Comparison of ENCODE assay signal across 8 cellular contexts in genomic region chr12:53047221-53048032, GRCh38. TPM values are rescaled to one million over a fixed set of nuclear protein-coding genes. Genes with fewer than 3 reads are reported as not detected.
DNase-seq lines count a peak whose midpoint lies in the region; ATAC-seq and TF ChIP-seq lines count a peak whose summit lies in the region.

No MANE protein-coding gene starts in this region.

- POLR2A ChIA-PET in CD4-positive, alpha-beta memory T cell (lab: Charles Lee; ENCODE audit: partially characterized antibody), result interaction anchor here (1.0 to 4.6 kb wide), 11 partner anchors 9 to 453 kb away, joined by 3 to 22 read pairs (median 6); partner anchors contain the start of genes EIF4B, IGFBP6, SOAT2 and SPRYD3
- POLR2A ChIA-PET in T-cell (lab: Charles Lee), result interaction anchor here (0.6 kb wide), 3 partner anchors 42 to 626 kb away, joined by 4 to 5 read pairs (median 5); no protein-coding TSS in a partner anchor

- peak overlapping the region in 7 of 8 donors; percentile 45 to 66 (median 58) for H3K4me3 Mint-ChIP-seq in CD4-positive, alpha-beta memory T cell
- H3K4me3 Mint-ChIP-seq in T-cell, result peak overlapping the region; percentile 51 to 91 (median 54)

- peaks cover 14% of the 10 kb centered on the region for H3K4me1 ChIP-seq in CD4-positive, alpha-beta memory T cell (ENCODE audit: insufficient read depth, low read length)

- peak; percentile 79 to 87 (median 82) for ATAC-seq in T-cell (replicated peaks in 1 of 4)

- H3K9me3 ChIP-seq in CD4-positive, alpha-beta memory T cell (ENCODE audit: control insufficient read depth in 1 of 2, low read length in 2 of 2), result no peaks in the 10 kb centered on the region

- H3K27ac ChIP-seq in CD4-positive, alpha-beta memory T cell (ENCODE audit: low read depth, low read length), result peak overlapping the region; percentile 69
- peak overlapping the region; percentile 100 for H3K27ac ChIP-seq in angular gyrus (ENCODE audit: low read depth, low read length)

- peaks cover 5 to 19% (median 12%) of the 10 kb centered on the region in 4 donors for H3K4me1 Mint-ChIP-seq in CD4-positive, alpha-beta memory T cell
- peaks cover 11 to 20% (median 14%) of the 10 kb centered on the region in 3 donors for H3K4me1 Mint-ChIP-seq in T-cell

- H3K4me3 ChIP-seq in CD4-positive, alpha-beta memory T cell (ENCODE audit: low read length in 2 of 2), result no peak overlapping the region

- no peaks in the 10 kb centered on the region for H3K27me3 Mint-ChIP-seq in CD4-positive, alpha-beta memory T cell
- no peaks in the 10 kb centered on the region for H3K27me3 Mint-ChIP-seq in T-cell

- intact Hi-C loops in CD4-positive, alpha-beta memory T cell (cut with micrococcal nuclease), result loop anchor here (2.0 kb wide), 1 partner anchor 41 kb away; the partner anchor contains the start of gene EIF4B

- H3K27ac Mint-ChIP-seq in CD4-positive, alpha-beta memory T cell, result peak overlapping the region; percentile 25 to 97 (median 68)
- H3K27ac Mint-ChIP-seq in T-cell, result peak overlapping the region; percentile 55 to 82

- H3K9me3 Mint-ChIP-seq in CD4-positive, alpha-beta memory T cell, result peaks cover 0 to 2% (median 0%) of the 10 kb centered on the region in 8 donors
- no peaks in the 10 kb centered on the region for H3K9me3 Mint-ChIP-seq in T-cell

- TF ChIP-seq CTCF in GM20000 (IDR thresholded peaks at IDR 0.05; ENCODE audit: extremely low read depth, missing control alignments), result peak; percentile 81

- CTCF ChIA-PET in CD4-positive, alpha-beta memory T cell (lab: Charles Lee; ENCODE audit: partially characterized antibody), result interaction anchor here (1.0 to 2.3 kb wide), 15 partner anchors 8 to 276 kb away, joined by 3 to 13 read pairs (median 4); partner anchors contain the start of genes AAAS, EIF4B, SOAT2 and SPRYD3
- CTCF ChIA-PET in T-cell (lab: Charles Lee), result interaction anchor here (0.5 to 1.1 kb wide), 5 partner anchors 9 to 32 kb away, joined by 3 to 7 read pairs (median 3); partner anchors contain the start of gene SPRYD3 (in 1 of the 2)

- no peaks in the 10 kb centered on the region for H3K27me3 ChIP-seq in CD4-positive, alpha-beta memory T cell (ENCODE audit: insufficient read depth, low read length)

- H3K36me3 ChIP-seq in CD4-positive, alpha-beta memory T cell (ENCODE audit: insufficient read depth, low read length), result peaks cover 2% of the 10 kb centered on the region

- peaks cover under 1 to 4% of the 10 kb centered on the region in 2 donors for H3K36me3 Mint-ChIP-seq in CD4-positive, alpha-beta memory T cell
- H3K36me3 Mint-ChIP-seq in T-cell, result no peaks in the 10 kb centered on the region

- DNase-seq in CD4-positive, alpha-beta memory T cell, result peak; percentile 65 to 82 (median 73)
- peak; percentile 95 for DNase-seq in GM20000 (ENCODE audit: low spot score)
- peak; percentile 78 for DNase-seq in HuH-7 (ENCODE audit: low spot score)
- DNase-seq in T-cell, result peak in 33 of 34 experiments; percentile 24 to 77 (median 53)
- peak; percentile 85 for DNase-seq in hepatic stellate cell (ENCODE audit: low spot score)
- DNase-seq in retina, result peak; percentile 82
- DNase-seq in NCI-H446 treated with DMSO at 0.1 percent for 48 hours (lab: John Stamatoyannopoulos, UW), result no peak

RNA-seq across cellular contexts. Expression of gene TNS2, which starts 2.4 kb away (rescaled TPM):
- total RNA-seq in CD4-positive, alpha-beta memory T cell, result 1 to 10 TPM; 6.3 to 7.2 TPM
- polyA plus RNA-seq in CD4-positive, alpha-beta memory T cell, result under 1 TPM; 0.27 to 0.45 TPM
- 1 to 10 TPM; 2.5 to 5.1 (median 3.0) TPM for total RNA-seq in T-cell

RNA-seq across cellular contexts. Expression of gene SPRYD3, which starts 31.8 kb away (rescaled TPM):
- 10 to 100 TPM; 54.3 to 59.3 TPM for total RNA-seq in CD4-positive, alpha-beta memory T cell
- 10 to 100 TPM; 54.2 to 71.7 TPM for polyA plus RNA-seq in CD4-positive, alpha-beta memory T cell
- total RNA-seq in T-cell, result 10 to 100 TPM; 29.3 to 65.0 (median 58.2) TPM

RNA-seq across cellular contexts. Expression of gene EIF4B, which starts 41.2 kb away (rescaled TPM):
- 100 to 1,000 TPM; 730 to 777 TPM for total RNA-seq in CD4-positive, alpha-beta memory T cell
- 100 to 1,000 TPM in 1 of 2 donors, 10 to 100 TPM in 1; 74.2 to 117 TPM for polyA plus RNA-seq in CD4-positive, alpha-beta memory T cell
- total RNA-seq in T-cell, result 100 to 1,000 TPM; 710 to 755 (median 729) TPM

RNA-seq across cellular contexts. Expression of gene IGFBP6, which starts 50.0 kb away (rescaled TPM):
- total RNA-seq in CD4-positive, alpha-beta memory T cell, result under 1 TPM in 1 of 2 experiments, not detected in 1; 0.61 TPM
- polyA plus RNA-seq in CD4-positive, alpha-beta memory T cell, result 1 to 10 TPM in 1 of 2 donors, under 1 TPM in 1; 0.53 to 1.5 TPM
- 1 to 10 TPM in 1 of 5 donors, under 1 TPM in 2, not detected in 2; 0.67 to 1.4 (median 0.79) TPM for total RNA-seq in T-cell

RNA-seq across cellular contexts. Expression of gene SOAT2, which starts 55.9 kb away (rescaled TPM):
- total RNA-seq in CD4-positive, alpha-beta memory T cell, result under 1 TPM; 0.26 to 0.42 TPM
- under 1 TPM; 0.20 to 0.85 TPM for polyA plus RNA-seq in CD4-positive, alpha-beta memory T cell
- 1 to 10 TPM in 2 of 5 donors, under 1 TPM in 3; 0.82 to 1.6 (median 0.89) TPM for total RNA-seq in T-cell
